Comparison of ENCODE assay signal across 13 cellular contexts in genomic region chr9:35835216-35835604, GRCh38. TPM values are rescaled to one million over a fixed set of nuclear protein-coding genes. Genes with fewer than 3 reads are reported as not detected.
DNase-seq lines count a peak whose midpoint lies in the region; ATAC-seq, FAIRE-seq and TF ChIP-seq lines count a peak whose summit lies in the region.
"Had no signal": no experiment of that assay in that cellular context is flagged by ENCODE, and none has a peak within 500 bp of the region (broad histone marks: within the 10 kb centered on the region; RNA-seq: fewer than 3 reads in every experiment).

No MANE protein-coding gene starts in this region.

- H2AFZ ChIP-seq in H1 (ENCODE audit: low read length) = no peak overlapping the region

- TF ChIP-seq POLR2A in H1 (IDR thresholded peaks at IDR 0.05; ENCODE audit: control extremely low read depth in 1 of 2, low read depth in 2 of 2, low read length in 2 of 2) = no peak
- no peak for TF ChIP-seq POLR2A in sigmoid colon (IDR thresholded peaks at IDR 0.05)

- H3K9me3 Mint-ChIP-seq in activated CD4-positive, alpha-beta T cell treated with anti-CD3 and anti-CD28 coated beads for 36 hours (ENCODE audit: low read depth) = no peaks in the 10 kb centered on the region
- H3K9me3 Mint-ChIP-seq: activated B cell treated with CpG ODN at 0.5 μM for 24 hours had no signal

- H3K4me3 ChIP-seq in H1 (ENCODE audit: extremely low read depth in 1 of 4, insufficient read depth in 2 of 4, low read depth in 3 of 4, low read length in 4 of 4) (no peak overlapping the region), sigmoid colon (no peak overlapping the region), kidney (ENCODE audit: low read length in 2 of 2) (no peak overlapping the region), MG63 (no peak overlapping the region)
- H3K4me3 ChIP-seq: BLaER1 had no signal

- H3K79me2 ChIP-seq in H1 (ENCODE audit: control insufficient read depth in 1 of 2, insufficient read depth in 2 of 2, low read length in 2 of 2) = no peaks in the 10 kb centered on the region

- H3K9me3 ChIP-seq in H1 (ENCODE audit: insufficient read depth in 2 of 2, low read depth in 1 of 2, low read length in 1 of 2) (no peaks in the 10 kb centered on the region), sigmoid colon (no peaks in the 10 kb centered on the region), kidney (ENCODE audit: control insufficient read depth in 1 of 2, low read length in 2 of 2) (no peaks in the 10 kb centered on the region), MG63 (no peaks in the 10 kb centered on the region)
- H3K9me3 ChIP-seq: BLaER1 had no signal

- H3K36me3 Mint-ChIP-seq in activated CD4-positive, alpha-beta T cell treated with anti-CD3 and anti-CD28 coated beads for 36 hours (ENCODE audit: low read depth) = no peaks in the 10 kb centered on the region

- no peak overlapping the region for H3K18ac ChIP-seq in H1 (ENCODE audit: extremely low read depth, low read length)

- H3K9ac ChIP-seq in H1 (replicated peaks in 1 of 4; ENCODE audit: extremely low read depth in 1 of 4, low read depth in 3 of 4, low read length in 3 of 4) = no peak overlapping the region
- H3K9ac ChIP-seq in kidney (ENCODE audit: low read length in 2 of 2) = no peak overlapping the region
- H3K9ac ChIP-seq: BLaER1 had no signal

- no peaks in the 10 kb centered on the region for H3K79me1 ChIP-seq in H1 (ENCODE audit: low read depth, low read length)

- H4K91ac ChIP-seq in H1 (replicated peaks; ENCODE audit: insufficient read length, low read length) = no peak overlapping the region

- H3K14ac ChIP-seq in H1 (ENCODE audit: insufficient read length) = no peak overlapping the region

- no peak overlapping the region for H2BK15ac ChIP-seq in H1 (ENCODE audit: low read length)

- no peak overlapping the region for H2BK12ac ChIP-seq in H1 (ENCODE audit: low read depth, low read length)

- no peak overlapping the region for H3K4me2 ChIP-seq in H1 (ENCODE audit: insufficient read depth in 1 of 2, low read depth in 2 of 2, low read length in 2 of 2)

- peak; percentile 66 for ATAC-seq in activated CD4-positive, alpha-beta T cell treated with anti-CD3 and anti-CD28 coated beads for 36 hours
- ATAC-seq in GM18517 (IDR thresholded peaks at IDR 0.05; ENCODE audit: unreplicated experiment) = no peak
- ATAC-seq: sciatic nerve had no signal

- H2BK5ac ChIP-seq in H1 (ENCODE audit: low read depth, low read length) = no peak overlapping the region

- H2AK5ac ChIP-seq in H1 (ENCODE audit: low read depth, low read length) = no peak overlapping the region

- no peak overlapping the region for H2BK20ac ChIP-seq in H1 (ENCODE audit: low read length)

- peak; percentile 42 for DNase-seq in activated CD4-positive, alpha-beta T cell treated with anti-CD3 and anti-CD28 coated beads for 36 hours
- no peak for DNase-seq in activated CD4-positive, alpha-beta T cell treated with anti-CD3 and anti-CD28 coated beads, Interleukin-2, amount 50 U/mL, for 1 hour
- DNase-seq in NAMALWA (ENCODE audit: low spot score) (peak; percentile 50), H1 (ENCODE audit: low read depth in 1 of 2, low spot score in 2 of 2) (no peak), sigmoid colon (peak; percentile 64), kidney (no peak), MG63 (no peak)
- DNase-seq: activated B cell treated with CpG ODN at 0.5 μM for 24 hours, NCI-H226 had no signal

- H4K20me1 ChIP-seq in H1 (replicated peaks in 1 of 2; ENCODE audit: control insufficient read depth in 1 of 2, insufficient read depth in 2 of 2, low read length in 2 of 2) = no peaks in the 10 kb centered on the region
- H4K20me1 ChIP-seq: BLaER1 had no signal

- POLR2A ChIA-PET in activated CD4-positive, alpha-beta T cell treated with anti-CD3 and anti-CD28 coated beads for 36 hours (lab: Charles Lee) = no interaction called here
- POLR2A ChIA-PET in H1 (lab: Charles Lee; ENCODE audit: partially characterized antibody) = interaction anchor here (0.9 to 3.2 kb wide), 5 partner anchors 11 to 174 kb away, joined by 3 to 18 read pairs (median 3); partner anchors contain the start of genes CREB3 and TLN1

- H3K27ac Mint-ChIP-seq in activated CD4-positive, alpha-beta T cell treated with anti-CD3 and anti-CD28 coated beads for 36 hours = no peak overlapping the region

- H3K4me3 Mint-ChIP-seq in activated CD4-positive, alpha-beta T cell treated with anti-CD3 and anti-CD28 coated beads for 36 hours = no peak overlapping the region

- CTCF ChIA-PET in activated CD4-positive, alpha-beta T cell treated with anti-CD3 and anti-CD28 coated beads for 36 hours (lab: Charles Lee) = interaction anchor here (0.8 to 3.7 kb wide), 8 partner anchors 9 to 172 kb away, joined by 3 to 23 read pairs (median 4); partner anchors contain the start of genes HINT2 and SPAG8
- CTCF ChIA-PET in H1 (lab: Charles Lee; ENCODE audit: partially characterized antibody) = interaction anchor here (0.7 to 16.5 kb wide), 34 partner anchors 10 to 205 kb away, joined by 3 to 172 read pairs (median 4); partner anchors contain the start of genes CREB3, FAM221B, HINT2 and NPR2

- H3K23ac ChIP-seq in H1 (ENCODE audit: insufficient read length) = no peak overlapping the region

- H4K5ac ChIP-seq in H1 (ENCODE audit: insufficient read length, low read depth, low read length) = no peak overlapping the region

- no peak overlapping the region for H3K4ac ChIP-seq in H1 (replicated peaks; ENCODE audit: insufficient read length, low read depth, low read length)

- H3K4me1 ChIP-seq in H1 (replicated peaks in 1 of 4; ENCODE audit: control insufficient read depth in 3 of 4, insufficient read depth in 4 of 4, low read length in 3 of 4) (no peaks in the 10 kb centered on the region; a peak in 2 of 7 replicates), sigmoid colon (peaks cover 0 to 29% (median 22%) of the 10 kb centered on the region in 4 donors), kidney (ENCODE audit: control insufficient read depth in 1 of 2, insufficient read depth in 1 of 2, low read depth in 1 of 2, low read length in 2 of 2) (peaks cover 9 to 27% of the 10 kb centered on the region in 2 donors)

- 69% methylated on average over 3 of the region's 3 CpGs; no CpG with 5 or more reads in 1 of the 2 experiments for WGBS in H1 (ENCODE audit: extremely low coverage in 1 of 2, insufficient coverage in 1 of 2, insufficient read length in 1 of 2, insufficient replicate concordance in 2 of 2, low coverage in 1 of 2, low lambda C conversion rate in 2 of 2, missing lambda C conversion rate in 1 of 2), 2 experiments
- WGBS in sigmoid colon, 2 donors = 69 to 86% methylated on average over 3 of the region's 3 CpGs

- no peak overlapping the region for H4K8ac ChIP-seq in H1 (ENCODE audit: extremely low read depth, insufficient read depth, low read length)

- intact Hi-C loops in activated CD4-positive, alpha-beta T cell treated with anti-CD3 and anti-CD28 coated beads for 36 hours (cut with DNase I, micrococcal nuclease) = no loop called here
- intact Hi-C loops in sigmoid colon (cut with DNase I) = no loop called here
- intact Hi-C loops in kidney (cut with DNase I) = no loop called here

- no peak overlapping the region for H2BK120ac ChIP-seq in H1 (replicated peaks; ENCODE audit: low read depth, low read length)

- peak; percentile 55 to 82 (median 72) for TF ChIP-seq CTCF in H1 (IDR thresholded peaks at IDR 0.05; ENCODE audit: control extremely low read depth in 1 of 3, insufficient read depth in 1 of 3, low read depth in 1 of 3, low read length in 3 of 3)
- no peak for TF ChIP-seq CTCF in sigmoid colon (IDR thresholded peaks at IDR 0.05)
- no peak for TF ChIP-seq CTCF in kidney (IDR thresholded peaks at IDR 0.05; ENCODE audit: borderline replicate concordance, extremely low read depth, insufficient read depth)

- peak; percentile 50 to 66 for TF ChIP-seq RAD21 in H1 (IDR thresholded peaks at IDR 0.05 in 1 of 2, conservative IDR thresholded peaks at IDR 0.05 in 1 of 2; ENCODE audit: low read depth in 2 of 2, low read length in 2 of 2)

- no peak overlapping the region for H3K56ac ChIP-seq in H1 (replicated peaks; ENCODE audit: insufficient read length, low read depth, low read length)

- H3K23me2 ChIP-seq in H1 (ENCODE audit: low read depth, low read length) = no peaks in the 10 kb centered on the region

- H3K36me3 ChIP-seq in H1 (ENCODE audit: control insufficient read depth in 2 of 4, insufficient read depth in 4 of 4, low read length in 3 of 4) = no peaks in the 10 kb centered on the region
- peaks cover 0 to 11% (median 0%) of the 10 kb centered on the region in 4 donors for H3K36me3 ChIP-seq in sigmoid colon
- no peaks in the 10 kb centered on the region for H3K36me3 ChIP-seq in kidney (ENCODE audit: control insufficient read depth in 1 of 2, insufficient read depth in 2 of 2, low read length in 2 of 2)
- peaks cover 9% of the 10 kb centered on the region for H3K36me3 ChIP-seq in MG63

- no peak for TF ChIP-seq EP300 in H1 (IDR thresholded peaks at IDR 0.05; ENCODE audit: borderline replicate concordance in 1 of 2, low read depth in 2 of 2, low read length in 2 of 2)
- TF ChIP-seq EP300 in sigmoid colon (IDR thresholded peaks at IDR 0.05) = no peak

- H3K27me3 ChIP-seq in H1 (replicated peaks in 1 of 4; ENCODE audit: control insufficient read depth in 3 of 4, extremely low read depth in 1 of 4, insufficient read depth in 3 of 4, low read length in 3 of 4) = no peaks in the 10 kb centered on the region; a peak in 1 of 7 replicates
- no peaks in the 10 kb centered on the region for H3K27me3 ChIP-seq in sigmoid colon
- H3K27me3 ChIP-seq in MG63 = no peaks in the 10 kb centered on the region
- H3K27me3 ChIP-seq: BLaER1 had no signal

- H3K27me3 Mint-ChIP-seq in activated CD4-positive, alpha-beta T cell treated with anti-CD3 and anti-CD28 coated beads for 36 hours = no peaks in the 10 kb centered on the region
- H3K27me3 Mint-ChIP-seq: activated B cell treated with CpG ODN at 0.5 μM for 24 hours had no signal

- no peaks in the 10 kb centered on the region for H3K4me1 Mint-ChIP-seq in activated CD4-positive, alpha-beta T cell treated with anti-CD3 and anti-CD28 coated beads for 36 hours

- H3K27ac ChIP-seq in H1 (ENCODE audit: low read depth, low read length) = no peak overlapping the region
- H3K27ac ChIP-seq in sigmoid colon = no peak overlapping the region
- no peak overlapping the region for H3K27ac ChIP-seq in kidney (ENCODE audit: low read depth in 2 of 2, low read length in 2 of 2)
- H3K27ac ChIP-seq: BLaER1 had no signal

- FAIRE-seq in H1 (lab: Jason Lieb, UNC) (peak; percentile 45), kidney (lab: Jason Lieb, UNC) (no peak)
- FAIRE-seq: astrocyte had no signal

RNA-seq across cellular contexts. Expression of gene TMEM8B, which starts 6.2 kb away (rescaled TPM):
- 1 to 10 TPM; 5.8 to 6.9 TPM for total RNA-seq in activated CD4-positive, alpha-beta T cell treated with anti-CD3 and anti-CD28 coated beads for 36 hours
- total RNA-seq in H1 (2021; fragmentation: NEBNext Ultra II Directional; extraction: Animal tissue kit (Norgen Biotek cat#: 25700)) = 5.7 and 7.5 TPM in 2 replicates
- polyA plus RNA-seq in H1 (2011; rRNA removed) (10.4 and 12.2 TPM in 2 replicates), sigmoid colon (1 to 10 TPM; 3.5 to 9.5 (median 4.2) TPM), kidney (ENCODE audit: insufficient read depth, low read depth, low replicate concordance) (17.6 TPM)
- 6.6 TPM for polyA plus RNA-seq in H1 (2011; cell fraction: cytosol; rRNA removed)
- polyA plus RNA-seq in H1 (2011; cell fraction: nucleus; rRNA removed) = 19.8 TPM
- 4.6 to 7.4 TPM (median 6.1 TPM) in 4 replicates for polyA plus RNA-seq in H1 (2012, experiment 1 of 2)
- 4.5 TPM for polyA plus RNA-seq in H1 (2012, experiment 2 of 2)
- 5.6 TPM for polyA plus RNA-seq in H1 (2013, experiment 1 of 2)
- 5.2 TPM for polyA plus RNA-seq in H1 (2013, experiment 2 of 2)
- 7.2 and 10.8 TPM in 2 replicates for polyA minus RNA-seq in H1 (2011; rRNA and poly(A)+ RNA removed)
- polyA minus RNA-seq in H1 (2011; cell fraction: cytosol; rRNA and poly(A)+ RNA removed) = 5.6 TPM
- polyA minus RNA-seq in H1 (2011; cell fraction: nucleus; rRNA and poly(A)+ RNA removed) = 12.8 TPM
- total RNA-seq in sigmoid colon (10 to 100 TPM in 1 of 4 donors, 1 to 10 TPM in 3; 6.4 to 12.5 (median 8.4) TPM), kidney (18.3 TPM)
- total RNA-seq in MG63 (2014; rRNA removed; shearing (Covaris generic); ENCODE audit: low replicate concordance) = 2.7 and 3.6 TPM in 2 replicates

RNA-seq across cellular contexts. Expression of gene FAM221B, which starts 6.7 kb away (rescaled TPM):
- not detected for total RNA-seq in activated CD4-positive, alpha-beta T cell treated with anti-CD3 and anti-CD28 coated beads for 36 hours
- not detected in 2 replicates for total RNA-seq in H1 (2021; fragmentation: NEBNext Ultra II Directional; extraction: Animal tissue kit (Norgen Biotek cat#: 25700))
- polyA plus RNA-seq in H1 (2011; rRNA removed) (0.03 TPM in 1 of 2 replicates, not detected in the other), sigmoid colon (under 1 TPM in 1 of 3 donors, not detected in 2; 0.03 TPM), kidney (ENCODE audit: insufficient read depth, low read depth, low replicate concordance) (not detected)
- 0.06 TPM for polyA plus RNA-seq in H1 (2011; cell fraction: cytosol; rRNA removed)
- polyA plus RNA-seq in H1 (2011; cell fraction: nucleus; rRNA removed) = not detected
- 0.05 to 0.08 TPM in 2 of 4 replicates, not detected in the others for polyA plus RNA-seq in H1 (2012, experiment 1 of 2)
- polyA plus RNA-seq in H1 (2012, experiment 2 of 2) = not detected
- not detected for polyA plus RNA-seq in H1 (2013, experiment 1 of 2)
- not detected for polyA plus RNA-seq in H1 (2013, experiment 2 of 2)
- 0.09 TPM in 1 of 2 replicates, not detected in the other for polyA minus RNA-seq in H1 (2011; rRNA and poly(A)+ RNA removed)
- not detected for polyA minus RNA-seq in H1 (2011; cell fraction: cytosol; rRNA and poly(A)+ RNA removed)
- polyA minus RNA-seq in H1 (2011; cell fraction: nucleus; rRNA and poly(A)+ RNA removed) = not detected
- total RNA-seq in sigmoid colon (not detected), kidney (not detected)
- not detected in 2 replicates for total RNA-seq in MG63 (2014; rRNA removed; shearing (Covaris generic); ENCODE audit: low replicate concordance)
- total RNA-seq: activated B cell treated with CpG ODN at 0.5 μM for 24 hours, astrocyte, sciatic nerve had no signal

RNA-seq across cellular contexts. Expression of gene HINT2, which starts 20.4 kb away (rescaled TPM):
- 10 to 100 TPM; 47.4 to 61.1 TPM for total RNA-seq in activated CD4-positive, alpha-beta T cell treated with anti-CD3 and anti-CD28 coated beads for 36 hours
- 32.1 and 34.8 TPM in 2 replicates for total RNA-seq in H1 (2021; fragmentation: NEBNext Ultra II Directional; extraction: Animal tissue kit (Norgen Biotek cat#: 25700))
- polyA plus RNA-seq in H1 (2011; rRNA removed) = 51.2 and 62.1 TPM in 2 replicates
- polyA plus RNA-seq in H1 (2011; cell fraction: cytosol; rRNA removed) = 45.5 TPM
- polyA plus RNA-seq in H1 (2011; cell fraction: nucleus; rRNA removed) = 45.7 TPM
- 45.7 to 58.8 TPM (median 49.5 TPM) in 4 replicates for polyA plus RNA-seq in H1 (2012, experiment 1 of 2)
- polyA plus RNA-seq in H1 (2012, experiment 2 of 2) = 85.6 TPM
- 40.1 TPM for polyA plus RNA-seq in H1 (2013, experiment 1 of 2)
- polyA plus RNA-seq in H1 (2013, experiment 2 of 2) = 43.9 TPM
- 11.3 and 13.6 TPM in 2 replicates for polyA minus RNA-seq in H1 (2011; rRNA and poly(A)+ RNA removed)
- 4.0 TPM for polyA minus RNA-seq in H1 (2011; cell fraction: cytosol; rRNA and poly(A)+ RNA removed)
- 16.9 TPM for polyA minus RNA-seq in H1 (2011; cell fraction: nucleus; rRNA and poly(A)+ RNA removed)
- total RNA-seq in sigmoid colon = 10 to 100 TPM; 23.5 to 42.8 (median 36.2) TPM
- 100 to 1,000 TPM in 2 of 3 donors, 10 to 100 TPM in 1; 85.8 to 125 (median 112) TPM for polyA plus RNA-seq in sigmoid colon
- total RNA-seq in kidney = 55.1 TPM
- polyA plus RNA-seq in kidney (ENCODE audit: insufficient read depth, low read depth, low replicate concordance) = 307 TPM
- total RNA-seq in MG63 (2014; rRNA removed; shearing (Covaris generic); ENCODE audit: low replicate concordance) = 67.7 and 120 TPM in 2 replicates

RNA-seq across cellular contexts. Expression of gene SPAG8, which starts 23.1 kb away (rescaled TPM):
- total RNA-seq in activated CD4-positive, alpha-beta T cell treated with anti-CD3 and anti-CD28 coated beads for 36 hours = 1 to 10 TPM in 1 of 2 experiments, under 1 TPM in 1; 0.85 to 1.7 TPM
- total RNA-seq in H1 (2021; fragmentation: NEBNext Ultra II Directional; extraction: Animal tissue kit (Norgen Biotek cat#: 25700)) = 0.37 and 0.55 TPM in 2 replicates
- 0.31 and 0.44 TPM in 2 replicates for polyA plus RNA-seq in H1 (2011; rRNA removed)
- 0.44 TPM for polyA plus RNA-seq in H1 (2011; cell fraction: cytosol; rRNA removed)
- polyA plus RNA-seq in H1 (2011; cell fraction: nucleus; rRNA removed) = 1.4 TPM
- 0.26 to 0.60 TPM (median 0.44 TPM) in 4 replicates for polyA plus RNA-seq in H1 (2012, experiment 1 of 2)
- 0.29 TPM for polyA plus RNA-seq in H1 (2012, experiment 2 of 2)
- 0.14 TPM for polyA plus RNA-seq in H1 (2013, experiment 1 of 2)
- 0.20 TPM for polyA plus RNA-seq in H1 (2013, experiment 2 of 2)
- 0.22 and 0.68 TPM in 2 replicates for polyA minus RNA-seq in H1 (2011; rRNA and poly(A)+ RNA removed)
- not detected for polyA minus RNA-seq in H1 (2011; cell fraction: cytosol; rRNA and poly(A)+ RNA removed)
- 1.3 TPM for polyA minus RNA-seq in H1 (2011; cell fraction: nucleus; rRNA and poly(A)+ RNA removed)
- 1 to 10 TPM; 1.4 to 2.8 (median 2.4) TPM for total RNA-seq in sigmoid colon
- polyA plus RNA-seq in sigmoid colon = 1 to 10 TPM in 1 of 3 donors, not detected in 2; 1.1 TPM
- 6.1 TPM for total RNA-seq in kidney
- 2.4 TPM for polyA plus RNA-seq in kidney (ENCODE audit: insufficient read depth, low read depth, low replicate concordance)
- 2.4 TPM in 1 of 2 replicates, not detected in the other for total RNA-seq in MG63 (2014; rRNA removed; shearing (Covaris generic); ENCODE audit: low replicate concordance)

RNA-seq across cellular contexts. Expression of gene OR13J1, which starts 35.0 kb away (rescaled TPM):
- not detected for total RNA-seq in activated CD4-positive, alpha-beta T cell treated with anti-CD3 and anti-CD28 coated beads for 36 hours
- total RNA-seq in H1 (2021; fragmentation: NEBNext Ultra II Directional; extraction: Animal tissue kit (Norgen Biotek cat#: 25700)) = not detected in 2 replicates
- polyA plus RNA-seq in H1 (2011; rRNA removed) (not detected in 2 replicates), sigmoid colon (not detected), kidney (ENCODE audit: insufficient read depth, low read depth, low replicate concordance) (not detected)
- polyA plus RNA-seq in H1 (2011; cell fraction: cytosol; rRNA removed) = not detected
- not detected for polyA plus RNA-seq in H1 (2011; cell fraction: nucleus; rRNA removed)
- 0.13 to 0.40 TPM (median 0.23 TPM) in 3 of 4 replicates, not detected in the other for polyA plus RNA-seq in H1 (2012, experiment 1 of 2)
- not detected for polyA plus RNA-seq in H1 (2012, experiment 2 of 2)
- not detected for polyA plus RNA-seq in H1 (2013, experiment 1 of 2)
- polyA plus RNA-seq in H1 (2013, experiment 2 of 2) = not detected
- polyA minus RNA-seq in H1 (2011; rRNA and poly(A)+ RNA removed) = not detected in 2 replicates
- not detected for polyA minus RNA-seq in H1 (2011; cell fraction: cytosol; rRNA and poly(A)+ RNA removed)
- not detected for polyA minus RNA-seq in H1 (2011; cell fraction: nucleus; rRNA and poly(A)+ RNA removed)
- total RNA-seq in sigmoid colon (not detected), kidney (not detected)
- total RNA-seq in MG63 (2014; rRNA removed; shearing (Covaris generic); ENCODE audit: low replicate concordance) = not detected in 2 replicates
- total RNA-seq: activated B cell treated with CpG ODN at 0.5 μM for 24 hours, astrocyte, sciatic nerve had no signal

Comparison
In these comparisons a context has a peak if more than half of its experiments do, and no peak if none do; other contexts are left out.
1. DNase-seq: peak in activated CD4-positive, alpha-beta T cell treated with anti-CD3 and anti-CD28 coated beads for 36 hours (single experiment), NAMALWA (single experiment) and sigmoid colon (single experiment); none in activated CD4-positive, alpha-beta T cell treated with anti-CD3 and anti-CD28 coated beads, Interleukin-2, amount 50 U/mL, for 1 hour (single experiment), H1 (0 of 2), kidney (single experiment) and MG63 (single experiment).
2. CTCF ChIP-seq: peak in H1 (3 of 3); none in sigmoid colon (0 of 4) and kidney (single experiment).